24 cellular contexts compared by ENCODE assay signal in genomic region chr7:50988988-50989387, GRCh38.
"Had no signal": no experiment of that assay in that cellular context is flagged by ENCODE, and none has a peak within 500 bp of the region (broad histone marks: within the 10 kb centered on the region; RNA-seq: fewer than 3 reads in every experiment).

No MANE protein-coding gene starts in this region.

- ATAC-seq: HepG2 had no signal

- FAIRE-seq: HepG2 had no signal

- H3K27ac ChIP-seq: SJSA1, SK-N-MC had no signal

- H3K9me3 ChIP-seq: SJSA1 had no signal

- H3K27me3 ChIP-seq: MG63, SJSA1 had no signal

- H3K4me1 ChIP-seq: SJSA1 had no signal

- H3K36me3 ChIP-seq: MG63, SJSA1 had no signal

- H3K4me3 ChIP-seq: MG63, SJSA1, SK-N-MC had no signal

- DNase-seq: IMR-90, Karpas-422, KG1, MG63, NCI-H1092, NCI-H1105 treated with DMSO at 0.1 percent for 48 hours, NCI-H1417 treated with DMSO at 0.1 percent for 48 hours, NCI-H146, NCI-H1694 treated with DMSO at 0.1 percent for 48 hours, NCI-H1930, NCI-H2081, NCI-H2107, NCI-H2227 treated with DMSO at 0.1 percent for 48 hours, NCI-H446, NCI-H510A, NCI-H524 treated with DMSO at 0.1 percent for 48 hours, NCI-H69, NCI-H774, Right ventricle myocardium superior, RPMI8226, SIG-M5 had no signal
